Comparison of ENCODE assay signal across 18 cellular contexts in the genomic region with DNA sequence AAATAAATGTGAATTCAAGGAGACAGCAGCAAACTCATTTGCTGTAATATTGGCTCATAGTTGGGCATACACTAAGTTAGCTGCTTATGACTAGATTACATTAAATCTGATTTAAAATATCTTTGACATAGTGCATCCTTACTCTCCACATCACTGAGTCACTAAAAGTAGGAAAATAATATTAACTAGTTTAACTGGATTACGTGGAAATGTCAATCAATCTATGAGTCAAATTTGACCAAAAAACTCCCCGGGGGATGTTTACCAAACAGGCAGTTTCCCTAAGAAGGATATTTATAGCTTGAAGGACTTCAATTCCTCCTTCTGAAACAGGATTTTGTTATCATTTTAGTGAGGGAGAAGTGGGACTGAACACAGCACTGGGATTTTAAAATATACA.
DNase-seq lines count a peak whose midpoint lies in the region; ATAC-seq and TF ChIP-seq lines count a peak whose summit lies in the region.
"Had no signal": no experiment of that assay in that cellular context is flagged by ENCODE, and none has a peak within 500 bp of the region (broad histone marks: within the 10 kb centered on the region; RNA-seq: fewer than 3 reads in every experiment).

No MANE protein-coding gene starts in this region.

- H3K9me3 ChIP-seq in mammary epithelial cell (replicated peaks; ENCODE audit: insufficient read depth, low read length) (no peaks in the 10 kb centered on the region), PC-3 (ENCODE audit: low read length) (no peaks in the 10 kb centered on the region), skeletal muscle tissue (ENCODE audit: control insufficient read depth in 3 of 3, low read length in 3 of 3) (no peaks in the 10 kb centered on the region)
- H3K9me3 ChIP-seq: Peyer's patch had no signal

- H3K4me1 ChIP-seq in mammary epithelial cell (ENCODE audit: insufficient read depth, low read length) (no peaks in the 10 kb centered on the region), PC-3 (ENCODE audit: insufficient read depth, low read length) (peaks cover 16% of the 10 kb centered on the region), skeletal muscle tissue (ENCODE audit: control insufficient read depth in 3 of 3, insufficient read depth in 3 of 3, low read length in 3 of 3) (peaks cover 26 to 30% (median 27%) of the 10 kb centered on the region in 3 donors)
- H3K4me1 ChIP-seq: Peyer's patch had no signal

- H3K36me3 Mint-ChIP-seq in MCF 10A (ENCODE audit: insufficient read depth, unreplicated experiment): peaks cover 13% of the 10 kb centered on the region
- peaks cover 56% of the 10 kb centered on the region for H3K36me3 Mint-ChIP-seq in effector memory CD8-positive, alpha-beta T cell (ENCODE audit: insufficient read depth)
- H3K36me3 Mint-ChIP-seq in activated CD4-positive, alpha-beta T cell treated with anti-CD3 and anti-CD28 coated beads, Interleukin-2, amount 10 ng/mL, durations not matched to agents 7 days and 5 days (ENCODE audit: low read depth): peaks cover 67% of the 10 kb centered on the region

- no peaks in the 10 kb centered on the region for H3K4me1 Mint-ChIP-seq in MCF 10A (ENCODE audit: insufficient read depth, unreplicated experiment)
- peaks cover 25 to 52% of the 10 kb centered on the region in 2 donors for H3K4me1 Mint-ChIP-seq in effector memory CD8-positive, alpha-beta T cell (ENCODE audit: low read depth in 2 of 2)
- H3K4me1 Mint-ChIP-seq in activated CD4-positive, alpha-beta T cell treated with anti-CD3 and anti-CD28 coated beads, Interleukin-2, amount 10 ng/mL, durations not matched to agents 7 days and 5 days: peaks cover 30% of the 10 kb centered on the region

- H3K4me3 Mint-ChIP-seq in MCF 10A (ENCODE audit: unreplicated experiment): no peak overlapping the region
- H3K4me3 Mint-ChIP-seq in effector memory CD8-positive, alpha-beta T cell: peak overlapping the region in 1 of 2 donors; percentile 59
- no peak overlapping the region for H3K4me3 Mint-ChIP-seq in activated CD4-positive, alpha-beta T cell treated with anti-CD3 and anti-CD28 coated beads, Interleukin-2, amount 10 ng/mL, durations not matched to agents 7 days and 5 days

- intact Hi-C loops in MCF 10A (cut with micrococcal nuclease) (no loop called here), mammary epithelial cell (cut with micrococcal nuclease) (no loop called here), PC-3 (cut with micrococcal nuclease) (no loop called here)

- H3K27ac Mint-ChIP-seq in MCF 10A (ENCODE audit: low read depth, unreplicated experiment): no peak overlapping the region
- peak overlapping the region; percentile 75 to 98 for H3K27ac Mint-ChIP-seq in effector memory CD8-positive, alpha-beta T cell
- H3K27ac Mint-ChIP-seq in activated CD4-positive, alpha-beta T cell treated with anti-CD3 and anti-CD28 coated beads, Interleukin-2, amount 10 ng/mL, durations not matched to agents 7 days and 5 days: no peak overlapping the region

- no peak overlapping the region for H3K9ac ChIP-seq in mammary epithelial cell (ENCODE audit: insufficient read depth, low read length)
- no peak overlapping the region for H3K9ac ChIP-seq in PC-3 (ENCODE audit: low read length)
- H3K9ac ChIP-seq in skeletal muscle tissue (ENCODE audit: low read depth in 1 of 3, low read length in 3 of 3): no peak overlapping the region

- WGBS in mammary epithelial cell (ENCODE audit: low coverage, missing lambda C conversion rate): 93% methylated on average over 2 of the region's 2 CpGs

- in situ Hi-C loops in mammary epithelial cell (cut with MboI; ENCODE audit: low sequenced_read_pairs in 2 of 2): no loop called here

- H3F3A ChIP-seq in PC-3 (ENCODE audit: low read length, unreplicated experiment): no peaks in the 10 kb centered on the region

- dilution Hi-C loops in mammary epithelial cell (cut with HindIII; ENCODE audit: low sequenced_read_pairs): no loop called here

- CTCF ChIA-PET in MCF 10A (lab: Yijun Ruan, JAX): interaction anchor here (0.6 to 0.7 kb wide), 2 partner anchors 43 to 74 kb away, joined by 3 read pairs; no protein-coding TSS in a partner anchor
- CTCF ChIA-PET in mammary epithelial cell (lab: Charles Lee; ENCODE audit: low non-redundant PET): no interaction called here
- CTCF ChIA-PET in PC-3 (lab: Charles Lee): interaction anchor here (0.7 kb wide), 1 partner anchor 525 kb away, joined by 4 read pairs; no protein-coding TSS in a partner anchor
- CTCF ChIA-PET in activated CD4-positive, alpha-beta T cell treated with anti-CD3 and anti-CD28 coated beads, Interleukin-2, amount 10 ng/mL, durations not matched to agents 7 days and 5 days (lab: Charles Lee): interaction anchor here (0.9 kb wide), 1 partner anchor 19 kb away, joined by 3 read pairs; no protein-coding TSS in a partner anchor

- H3K9me3 Mint-ChIP-seq in MCF 10A (ENCODE audit: unreplicated experiment): no peaks in the 10 kb centered on the region
- H3K9me3 Mint-ChIP-seq in effector memory CD8-positive, alpha-beta T cell: no peaks in the 10 kb centered on the region
- peaks cover 5% of the 10 kb centered on the region for H3K9me3 Mint-ChIP-seq in activated CD4-positive, alpha-beta T cell treated with anti-CD3 and anti-CD28 coated beads, Interleukin-2, amount 10 ng/mL, durations not matched to agents 7 days and 5 days

- POLR2A ChIA-PET in MCF 10A (lab: Yijun Ruan, JAX) (interaction anchor here (0.6 to 1.6 kb wide), 3 partner anchors 128 to 412 kb away, joined by 3 read pairs; no protein-coding TSS in a partner anchor), PC-3 (lab: Charles Lee; ENCODE audit: unreplicated experiment) (no interaction called here)
- POLR2A ChIA-PET in activated CD4-positive, alpha-beta T cell treated with anti-CD3 and anti-CD28 coated beads, Interleukin-2, amount 10 ng/mL, durations not matched to agents 7 days and 5 days (lab: Charles Lee): no interaction called here

- H3K27me3 Mint-ChIP-seq in MCF 10A (ENCODE audit: insufficient read depth, unreplicated experiment): no peaks in the 10 kb centered on the region
- H3K27me3 Mint-ChIP-seq in effector memory CD8-positive, alpha-beta T cell: no peaks in the 10 kb centered on the region
- no peaks in the 10 kb centered on the region for H3K27me3 Mint-ChIP-seq in activated CD4-positive, alpha-beta T cell treated with anti-CD3 and anti-CD28 coated beads, Interleukin-2, amount 10 ng/mL, durations not matched to agents 7 days and 5 days

- H3K27me3 ChIP-seq in mammary epithelial cell (ENCODE audit: insufficient read depth, low read length): no peaks in the 10 kb centered on the region
- no peaks in the 10 kb centered on the region for H3K27me3 ChIP-seq in PC-3 (ENCODE audit: low read length)
- no peaks in the 10 kb centered on the region for H3K27me3 ChIP-seq in skeletal muscle tissue (ENCODE audit: control insufficient read depth in 3 of 3, insufficient read depth in 3 of 3, low read length in 3 of 3)
- H3K27me3 ChIP-seq: Peyer's patch had no signal

- no peak overlapping the region for H3K4me2 ChIP-seq in mammary epithelial cell (ENCODE audit: insufficient read depth, low read depth, low read length)
- peak overlapping the region; percentile 44 for H3K4me2 ChIP-seq in PC-3 (ENCODE audit: low read length)

- H3K4me3 ChIP-seq in mammary epithelial cell (replicated peaks in 1 of 3; ENCODE audit: insufficient read depth in 1 of 3, low read depth in 2 of 3, low read length in 3 of 3) (no peak overlapping the region), PC-3 (ENCODE audit: low read length) (no peak overlapping the region), skeletal muscle tissue (ENCODE audit: low read length in 3 of 3) (no peak overlapping the region)
- H3K4me3 ChIP-seq: Peyer's patch had no signal

- TF ChIP-seq CTCF in MCF 10A (IDR thresholded peaks at IDR 0.05; ENCODE audit: unreplicated experiment) (no peak), mammary epithelial cell (conservative IDR thresholded peaks at IDR 0.05 in 1 of 2, IDR thresholded peaks at IDR 0.05 in 1 of 2; ENCODE audit: extremely low read depth in 1 of 2, insufficient read depth in 1 of 2, low read depth in 1 of 2, low read length in 2 of 2) (no peak), PC-3 (conservative IDR thresholded peaks at IDR 0.05; ENCODE audit: low read depth, low read length) (no peak)

- H4K20me1 ChIP-seq in mammary epithelial cell (ENCODE audit: insufficient read depth, low read length) (no peaks in the 10 kb centered on the region), PC-3 (ENCODE audit: low read length) (no peaks in the 10 kb centered on the region)

- H3K79me2 ChIP-seq in mammary epithelial cell (ENCODE audit: insufficient read depth, low read length) (no peaks in the 10 kb centered on the region), PC-3 (ENCODE audit: low read length) (no peaks in the 10 kb centered on the region)

- H2AFZ ChIP-seq in mammary epithelial cell (ENCODE audit: low read depth, low read length) (no peak overlapping the region), PC-3 (ENCODE audit: low read length) (no peak overlapping the region)

- no peaks in the 10 kb centered on the region for H3K36me3 ChIP-seq in mammary epithelial cell (ENCODE audit: insufficient read depth, low read length)
- no peaks in the 10 kb centered on the region for H3K36me3 ChIP-seq in PC-3 (ENCODE audit: low read depth, low read length)
- H3K36me3 ChIP-seq in skeletal muscle tissue (ENCODE audit: control insufficient read depth in 3 of 3, insufficient read depth in 3 of 3, low read length in 3 of 3): peaks cover 4 to 22% (median 4%) of the 10 kb centered on the region in 3 donors

- DNase-seq in MCF 10A (ENCODE audit: unreplicated experiment) (peak; percentile 4), mammary epithelial cell (no peak), PC-3 (peak; percentile 87), HUDEP-2 (lab: John Stamatoyannopoulos, UW; ENCODE audit: unreplicated experiment in 76 of 76) (no peak)
- DNase-seq in effector memory CD8-positive, alpha-beta T cell: no peak
- no peak for DNase-seq in activated effector memory CD4-positive, alpha-beta T cell treated with Interleukin-2 at 50 U/mL for 16 hours
- DNase-seq in activated CD4-positive, alpha-beta T cell treated with anti-CD3 and anti-CD28 coated beads, Interleukin-2, amount 10 ng/mL, durations not matched to agents 7 days and 5 days: no peak
- DNase-seq: ACHN, DMS 273 treated with DMSO at 0.1 percent for 48 hours, Karpas-422, MV-4-11, NCI-H1417 treated with DMSO at 0.1 percent for 48 hours, NCI-H2029, NCI-H2171 treated with DMSO at 0.1 percent for 48 hours, NCI-H82, Peyer's patch, SHP77 had no signal

- no peaks in the 10 kb centered on the region for H3K9me2 ChIP-seq in PC-3 (replicated peaks; ENCODE audit: low read length)

- ATAC-seq in PC-3: peak; percentile 88
- ATAC-seq in effector memory CD8-positive, alpha-beta T cell (replicated peaks): no peak

- no peak overlapping the region for H3K27ac ChIP-seq in mammary epithelial cell (ENCODE audit: insufficient read depth, low read depth, low read length)
- H3K27ac ChIP-seq in PC-3 (ENCODE audit: low read length): peak overlapping the region; percentile 64
- peak overlapping the region; percentile 79 for H3K27ac ChIP-seq in skeletal muscle tissue (ENCODE audit: low read depth, low read length)
- H3K27ac ChIP-seq: Peyer's patch had no signal

- BruUV-seq in MCF 10A (replicated peaks; lab: Mats Ljungman, UMichigan) (no TSS peak), mammary epithelial cell (replicated peaks; lab: Mats Ljungman, UMichigan) (no TSS peak), PC-3 (replicated peaks; lab: Mats Ljungman, UMichigan) (no TSS peak)

Comparison
In these comparisons a context has a peak if more than half of its experiments do, and no peak if none do; other contexts are left out.
1. DNase-seq: peak in MCF 10A (single experiment) and PC-3 (single experiment); none in mammary epithelial cell (single experiment), effector memory CD8-positive, alpha-beta T cell (0 of 3), HUDEP-2 (0 of 76), activated effector memory CD4-positive, alpha-beta T cell treated with Interleukin-2 at 50 U/mL for 16 hours (single experiment) and activated CD4-positive, alpha-beta T cell treated with anti-CD3 and anti-CD28 coated beads, Interleukin-2, amount 10 ng/mL, durations not matched to agents 7 days and 5 days (single experiment).
2. H3K27ac Mint-ChIP-seq: peak in effector memory CD8-positive, alpha-beta T cell (2 of 2); none in MCF 10A (single experiment) and activated CD4-positive, alpha-beta T cell treated with anti-CD3 and anti-CD28 coated beads, Interleukin-2, amount 10 ng/mL, durations not matched to agents 7 days and 5 days (single experiment).